In the genomic region with DNA sequence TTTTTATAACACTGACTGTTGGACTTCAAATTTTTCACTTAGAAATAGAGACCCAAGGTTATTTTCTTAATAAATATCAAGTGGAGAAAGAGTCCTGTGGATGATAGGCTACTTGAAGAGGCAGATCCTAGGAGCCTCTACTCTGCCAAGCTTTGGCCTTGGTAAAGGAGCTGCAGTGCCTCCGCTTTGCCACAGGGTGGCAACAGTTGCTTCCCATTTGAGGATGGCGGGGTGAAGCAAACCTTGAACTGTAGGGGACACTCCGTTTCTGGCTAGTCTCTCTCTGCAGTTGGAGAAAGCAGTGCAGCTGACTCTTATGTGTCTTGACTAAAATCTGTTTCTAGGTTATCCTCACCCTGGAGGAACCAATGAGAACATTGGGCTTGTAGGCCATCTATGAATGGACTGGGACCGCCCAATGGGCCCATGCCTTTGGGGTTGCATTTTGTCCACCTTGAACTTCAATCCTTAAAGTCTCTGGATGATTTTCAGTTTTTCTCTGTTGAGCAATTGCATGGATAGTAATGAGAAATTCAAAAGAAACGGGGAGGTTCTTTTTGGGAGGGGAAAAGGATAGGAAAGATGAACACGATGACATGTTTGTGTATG, we compare ENCODE assay signal across 8 cellular contexts. TPM values are rescaled to one million over a fixed set of nuclear protein-coding genes. Genes with fewer than 3 reads are reported as not detected.
DNase-seq lines count a peak whose midpoint lies in the region; ATAC-seq and TF ChIP-seq lines count a peak whose summit lies in the region.

No MANE protein-coding gene starts in this region.

- in situ Hi-C loops in KBM-7 (cut with MboI; ENCODE audit: low pct_unique_long_range_greater_than_20kb, low sequenced_read_pairs), result no loop called here

- CTCF ChIA-PET in MCF 10A (lab: Yijun Ruan, JAX), result interaction anchor here (0.7 to 3.3 kb wide), 16 partner anchors 8 to 351 kb away, joined by 3 to 34 read pairs (median 4); no protein-coding TSS in a partner anchor

- peak; percentile 88 for TF ChIP-seq CTCF in MCF 10A (IDR thresholded peaks at IDR 0.05; ENCODE audit: unreplicated experiment)

- no peaks in the 10 kb centered on the region for H3K9me3 ChIP-seq in T-helper 17 cell (ENCODE audit: control insufficient read depth, low read length, poor library complexity, severe bottlenecking)

- BruUV-seq in MCF 10A (replicated peaks; lab: Mats Ljungman, UMichigan), result no TSS peak

- H3K36me3 Mint-ChIP-seq in T-helper 17 cell (ENCODE audit: low read depth) (peaks cover 5% of the 10 kb centered on the region), MCF 10A (ENCODE audit: insufficient read depth, unreplicated experiment) (peaks cover 6% of the 10 kb centered on the region)

- DNase-seq in ELR (ENCODE audit: low read depth) (peak; percentile 77), KBM-7 (peak; percentile 68), T-helper 17 cell (peak in 2 of 3 donors; percentile 12 to 32), MCF 10A (ENCODE audit: unreplicated experiment) (peak; percentile 70), kidney glomerular epithelial cell (lab: John Stamatoyannopoulos, UW) (peak; percentile 45), NCI-H2029 treated with DMSO at 0.1 percent for 48 hours (lab: John Stamatoyannopoulos, UW) (no peak)
- peak; percentile 13 to 24 for DNase-seq in stimulated activated CD4-positive, alpha-beta T cell treated with anti-CD3 and anti-CD28 coated beads, Interleukin-4, amount 100 ng/mL, for 48 hours (ENCODE audit: low read depth in 2 of 2)

- no peaks in the 10 kb centered on the region for H3K9me3 Mint-ChIP-seq in MCF 10A (ENCODE audit: unreplicated experiment)

- H3K4me1 Mint-ChIP-seq in T-helper 17 cell (no peaks in the 10 kb centered on the region), MCF 10A (ENCODE audit: insufficient read depth, unreplicated experiment) (peaks cover 12% of the 10 kb centered on the region)

- H3K4me3 Mint-ChIP-seq in T-helper 17 cell (no peak overlapping the region), MCF 10A (ENCODE audit: unreplicated experiment) (no peak overlapping the region)

- POLR2A ChIA-PET in MCF 10A (lab: Yijun Ruan, JAX), result no interaction called here

- H3K27ac Mint-ChIP-seq in T-helper 17 cell (peak overlapping the region; percentile 19), MCF 10A (ENCODE audit: low read depth, unreplicated experiment) (no peak overlapping the region)

- ATAC-seq in GM21390 (IDR thresholded peaks at IDR 0.05; ENCODE audit: unreplicated experiment) (peak; percentile 71), T-helper 17 cell (peak; percentile 87)

- H3K27me3 Mint-ChIP-seq in T-helper 17 cell (no peaks in the 10 kb centered on the region), MCF 10A (ENCODE audit: insufficient read depth, unreplicated experiment) (no peaks in the 10 kb centered on the region)

- intact Hi-C loops in MCF 10A (cut with micrococcal nuclease), result loop anchor here (1.0 to 5.0 kb wide), 2 partner anchors 344 to 481 kb away; no protein-coding TSS in a partner anchor

RNA-seq across cellular contexts. Expression of a gene that starts 9.8 kb away (rescaled TPM):
- total RNA-seq in T-helper 17 cell (1 to 10 TPM in 1 of 2 donors, under 1 TPM in 1; 0.80 to 2.0 TPM), MCF 10A (2022) (4.0 and 7.4 TPM in 2 replicates)

RNA-seq across cellular contexts. Expression of a gene that starts 36.0 kb away (rescaled TPM):
- total RNA-seq in T-helper 17 cell, result 10 to 100 TPM in 1 of 2 donors, 1 to 10 TPM in 1; 7.6 to 13.0 TPM
- total RNA-seq in MCF 10A (2022), result 38.6 and 71.8 TPM in 2 replicates

RNA-seq across cellular contexts. Expression of a gene that starts 58.1 kb away (rescaled TPM):
- total RNA-seq in T-helper 17 cell, result 1 to 10 TPM; 3.9 to 6.3 TPM
- 9.1 and 9.6 TPM in 2 replicates for total RNA-seq in MCF 10A (2022)
